Comparison of ENCODE assay signal across 1 cellular context in genomic region chr11:29019960-29020683, GRCh38.
TF ChIP-seq lines count a peak whose summit lies in the region.

No MANE protein-coding gene starts in this region.

TF ChIP-seq in WTC11, 78 proteins besides CTCF, POLR2A, EP300 and RAD21 (continued from another document):
- TF ChIP-seq PRDM15 (CRISPR knock-in tag; IDR thresholded peaks at IDR 0.05) (no peak), FOXP1 (CRISPR knock-in tag; IDR thresholded peaks at IDR 0.05; ENCODE audit: borderline replicate concordance) (no peak), NFATC4 (CRISPR knock-in tag; IDR thresholded peaks at IDR 0.05) (no peak), ZNF281 (CRISPR knock-in tag; IDR thresholded peaks at IDR 0.05) (no peak), ZNF532 (CRISPR knock-in tag; IDR thresholded peaks at IDR 0.05; ENCODE audit: borderline replicate concordance) (no peak), ZNF138 (CRISPR knock-in tag; conservative IDR thresholded peaks at IDR 0.05) (no peak), MLX (CRISPR knock-in tag; IDR thresholded peaks at IDR 0.05) (no peak), CREM (CRISPR knock-in tag; IDR thresholded peaks at IDR 0.05) (no peak), NFYB (CRISPR knock-in tag; conservative IDR thresholded peaks at IDR 0.05; ENCODE audit: low read depth) (no peak), PRRX2 (CRISPR knock-in tag; IDR thresholded peaks at IDR 0.05) (no peak), SOX15 (CRISPR knock-in tag; IDR thresholded peaks at IDR 0.05) (no peak), ZNF219 (CRISPR knock-in tag; IDR thresholded peaks at IDR 0.05; ENCODE audit: borderline replicate concordance) (no peak), SMAD3 (CRISPR knock-in tag; IDR thresholded peaks at IDR 0.05; ENCODE audit: borderline replicate concordance) (no peak)
TF ChIP-seq in WTC11: peak in this region for 0.
